In the genomic region with DNA sequence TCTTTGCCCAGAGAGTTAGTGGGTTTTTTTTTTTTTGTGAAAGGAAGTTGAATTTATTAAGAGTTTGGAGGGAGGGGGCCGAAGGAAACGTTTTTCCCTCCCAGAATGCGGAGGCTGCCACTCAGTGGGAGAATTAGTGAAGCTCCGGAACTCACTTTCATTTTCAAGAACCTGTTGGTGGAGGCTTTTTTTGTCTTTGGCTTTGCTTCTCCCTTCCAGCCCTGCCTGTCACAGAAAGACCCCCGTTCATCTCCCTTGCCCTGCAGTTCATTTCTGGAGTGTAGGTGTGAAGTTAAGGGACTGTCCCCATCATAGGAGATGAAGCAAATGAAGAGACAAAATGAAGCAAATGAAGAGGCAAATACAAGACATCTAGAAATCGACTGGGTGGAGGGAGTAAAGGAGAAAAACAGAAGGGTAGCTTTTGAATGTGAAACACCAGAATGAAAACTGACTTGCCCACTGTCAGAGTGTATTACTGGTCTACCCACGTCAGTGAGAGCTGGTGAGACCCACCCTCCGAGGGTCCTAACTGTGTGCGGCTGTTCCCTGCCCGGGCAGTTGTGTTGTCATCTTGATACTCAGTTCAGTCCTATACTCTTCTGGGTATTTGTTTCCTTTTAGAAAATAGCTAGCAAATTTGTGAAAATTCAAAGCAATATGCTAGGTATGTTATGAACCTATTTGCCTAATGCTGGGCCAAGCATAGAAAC, we compare ENCODE assay signal across 8 cellular contexts.
DNase-seq lines count a peak whose midpoint lies in the region; ATAC-seq and TF ChIP-seq lines count a peak whose summit lies in the region.

No MANE protein-coding gene starts in this region.

- peak overlapping the region; percentile 88 for H3K27ac Mint-ChIP-seq in CD8-positive, alpha-beta T cell
- no peak overlapping the region for H3K27ac Mint-ChIP-seq in endothelial cell (ENCODE audit: unreplicated experiment)

- peak; percentile 64 for ATAC-seq in CD8-positive, alpha-beta T cell
- ATAC-seq in GM21619 (IDR thresholded peaks at IDR 0.05; ENCODE audit: unreplicated experiment): peak; percentile 41

- H3K4me3 ChIP-seq in CD8-positive, alpha-beta T cell (ENCODE audit: low read depth, low read length): peak overlapping the region; percentile 21
- peak overlapping the region in 1 of 2 donors; percentile 11 for H3K4me3 ChIP-seq in prostate gland

- no peaks in the 10 kb centered on the region for H3K9me3 ChIP-seq in CD8-positive, alpha-beta T cell (ENCODE audit: low read length)
- H3K9me3 ChIP-seq in prostate gland: no peaks in the 10 kb centered on the region

- H3K4me1 ChIP-seq in CD8-positive, alpha-beta T cell (ENCODE audit: insufficient read depth, low read length): peaks cover 26% of the 10 kb centered on the region
- no peaks in the 10 kb centered on the region for H3K4me1 ChIP-seq in prostate gland (replicated peaks)

- no peak for TF ChIP-seq CTCF in CD8-positive, alpha-beta T cell (IDR thresholded peaks at IDR 0.05)
- TF ChIP-seq CTCF in prostate gland (IDR thresholded peaks at IDR 0.05): peak in 2 of 4 experiments; percentile 11 to 26
- TF ChIP-seq CTCF in endothelial cell (IDR thresholded peaks at IDR 0.05; ENCODE audit: unreplicated experiment): no peak

- H3K9me3 Mint-ChIP-seq in CD8-positive, alpha-beta T cell: no peaks in the 10 kb centered on the region
- H3K9me3 Mint-ChIP-seq in endothelial cell (ENCODE audit: unreplicated experiment): no peaks in the 10 kb centered on the region

- CTCF ChIA-PET in CD8-positive, alpha-beta T cell (lab: Charles Lee): interaction anchor here (1.0 to 1.8 kb wide), 4 partner anchors 14 to 234 kb away, joined by 3 to 6 read pairs (median 4); no protein-coding TSS in a partner anchor

- H3K27me3 ChIP-seq in CD8-positive, alpha-beta T cell (ENCODE audit: insufficient read depth, low read length): no peaks in the 10 kb centered on the region
- H3K27me3 ChIP-seq in prostate gland (replicated peaks; ENCODE audit: insufficient read depth): no peaks in the 10 kb centered on the region

- no peaks in the 10 kb centered on the region for H3K36me3 ChIP-seq in CD8-positive, alpha-beta T cell (ENCODE audit: insufficient read depth, low read length)
- no peaks in the 10 kb centered on the region for H3K36me3 ChIP-seq in prostate gland

- intact Hi-C loops in CD8-positive, alpha-beta T cell (cut with DNase I, micrococcal nuclease): loop anchor here (1.0 to 5.0 kb wide), 3 partner anchors 92 to 234 kb away; a partner anchor contains a TSS
- intact Hi-C loops in prostate gland (cut with DNase I): loop anchor here (2.0 kb wide), 1 partner anchor 232 kb away; no protein-coding TSS in a partner anchor

- peaks cover 82% of the 10 kb centered on the region for H3K4me1 Mint-ChIP-seq in CD8-positive, alpha-beta T cell (ENCODE audit: low read depth)
- H3K4me1 Mint-ChIP-seq in endothelial cell (ENCODE audit: unreplicated experiment): peaks cover 25% of the 10 kb centered on the region

- no peaks in the 10 kb centered on the region for H3K36me3 Mint-ChIP-seq in CD8-positive, alpha-beta T cell
- no peaks in the 10 kb centered on the region for H3K36me3 Mint-ChIP-seq in endothelial cell (ENCODE audit: low read depth, unreplicated experiment)

- no peak for TF ChIP-seq POLR2A in erythroblast (IDR thresholded peaks at IDR 0.05; ENCODE audit: low read length)
- no peak for TF ChIP-seq POLR2A in prostate gland (IDR thresholded peaks at IDR 0.05)

- 45% methylated on average over 10 of the region's 10 CpGs for WGBS in prostate gland

- POLR2A ChIA-PET in CD8-positive, alpha-beta T cell (lab: Charles Lee): interaction anchor here (0.6 to 1.5 kb wide), 3 partner anchors 91 to 408 kb away, joined by 4 to 7 read pairs (median 4); a partner anchor contains a TSS

- no peak for DNase-seq in CD8-positive, alpha-beta T cell
- DNase-seq in SKM-1 (lab: John Stamatoyannopoulos, UW; ENCODE audit: unreplicated experiment) (peak; percentile 15), erythroblast (lab: John Stamatoyannopoulos, UW) (peak; percentile 36 to 44), prostate gland (ENCODE audit: low spot score) (no peak), DMS153 treated with DMSO at 0.1 percent for 48 hours (lab: John Stamatoyannopoulos, UW; ENCODE audit: unreplicated experiment) (no peak), cerebellum (ENCODE audit: low spot score) (no peak), endothelial cell (ENCODE audit: low spot score) (no peak)

- no peaks in the 10 kb centered on the region for H3K27me3 Mint-ChIP-seq in CD8-positive, alpha-beta T cell (ENCODE audit: low read depth)
- peaks cover 2% of the 10 kb centered on the region for H3K27me3 Mint-ChIP-seq in endothelial cell (ENCODE audit: unreplicated experiment)

- peak overlapping the region; percentile 84 for H3K4me3 Mint-ChIP-seq in CD8-positive, alpha-beta T cell
- no peak overlapping the region for H3K4me3 Mint-ChIP-seq in endothelial cell (ENCODE audit: unreplicated experiment)

- peak overlapping the region; percentile 18 for H3K27ac ChIP-seq in CD8-positive, alpha-beta T cell (ENCODE audit: low read depth, low read length)
- peak overlapping the region; percentile 62 to 67 for H3K27ac ChIP-seq in prostate gland

Comparison
In these comparisons a context has a peak if more than half of its experiments do, and no peak if none do; other contexts are left out.
1. DNase-seq: peak in SKM-1 (single experiment) and erythroblast (2 of 2); none in CD8-positive, alpha-beta T cell (0 of 7), prostate gland (single experiment), DMS153 treated with DMSO at 0.1 percent for 48 hours (single experiment), cerebellum (single experiment) and endothelial cell (single experiment).